In the genomic region with DNA sequence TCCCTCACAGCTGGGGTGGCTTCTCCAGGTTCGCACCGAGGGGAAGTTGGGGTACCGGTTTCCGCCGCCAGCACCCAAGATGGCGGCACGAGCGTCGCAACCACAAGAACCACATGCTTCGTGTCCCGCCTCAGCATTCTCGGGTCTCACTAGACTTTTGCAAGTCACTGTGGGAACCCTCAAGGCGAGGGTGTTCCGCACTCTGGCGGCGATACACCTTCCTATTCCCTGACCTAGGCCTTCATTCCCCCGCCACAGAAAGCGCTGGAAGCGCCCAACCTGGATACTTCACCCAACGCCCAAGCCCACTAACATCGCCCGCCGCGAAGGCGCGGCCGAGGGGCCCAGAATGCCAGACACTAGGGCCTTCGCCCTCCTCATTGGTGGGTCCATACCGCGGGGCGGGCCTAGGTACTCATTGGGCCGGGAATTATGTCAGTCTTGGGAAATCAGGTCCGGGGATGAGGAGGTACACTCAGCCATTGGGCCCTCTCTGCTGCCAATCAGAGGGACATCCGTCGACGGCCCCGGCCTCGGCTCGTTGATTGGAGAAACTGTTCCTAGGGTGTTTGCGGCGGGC, we compare ENCODE assay signal across 8 cellular contexts. TPM values are rescaled to one million over a fixed set of nuclear protein-coding genes. Genes with fewer than 3 reads are reported as not detected.
A peak's percentile ranks its signal among the peaks of the same experiment; 100 is the strongest.
DNase-seq lines count a peak whose midpoint lies in the region; ATAC-seq, FAIRE-seq and TF ChIP-seq lines count a peak whose summit lies in the region.

No MANE protein-coding gene starts in this region.

- H3K18ac ChIP-seq in H1 (ENCODE audit: extremely low read depth, low read length) (peak overlapping the region; percentile 99), mesenchymal stem cell (ENCODE audit: low read depth in 1 of 2, low read length in 2 of 2) (peak overlapping the region; percentile 94 to 99)

- peak overlapping the region; percentile 96; the same call in 1 of the 2 replicates for H4K8ac ChIP-seq in H1 (ENCODE audit: extremely low read depth, insufficient read depth, low read length)
- peak overlapping the region; percentile 85 for H4K8ac ChIP-seq in mesenchymal stem cell (ENCODE audit: low read length)

- peak overlapping the region; percentile 97; the same call in 1 of the 2 replicates for H2BK12ac ChIP-seq in H1 (ENCODE audit: low read depth, low read length)
- H2BK12ac ChIP-seq in mesenchymal stem cell (ENCODE audit: low read length in 2 of 2), result no peak overlapping the region

- H3K9ac ChIP-seq in H1 (replicated peaks in 1 of 4; ENCODE audit: extremely low read depth in 1 of 4, low read depth in 3 of 4, low read length in 3 of 4) (peak overlapping the region; percentile 89 to 97 (median 94)), mesenchymal stem cell (ENCODE audit: low read length) (peak overlapping the region; percentile 91)

- peak overlapping the region; percentile 97 for H4K5ac ChIP-seq in H1 (ENCODE audit: insufficient read length, low read depth, low read length)

- H3K27ac ChIP-seq in H1 (ENCODE audit: low read depth, low read length) (peak overlapping the region; percentile 97), mesenchymal stem cell (ENCODE audit: low read length, poor library complexity, severe bottlenecking) (peak overlapping the region; percentile 95)

- H3K27me3 ChIP-seq in Caco-2 (replicated peaks; ENCODE audit: control insufficient read depth, insufficient read depth, low read length) (no peaks in the 10 kb centered on the region), H1 (replicated peaks in 1 of 4; ENCODE audit: control insufficient read depth in 3 of 4, extremely low read depth in 1 of 4, insufficient read depth in 3 of 4, low read length in 3 of 4) (no peaks in the 10 kb centered on the region), mesenchymal stem cell (ENCODE audit: control insufficient read depth in 1 of 2, insufficient read depth in 1 of 2, low read length in 2 of 2) (no peaks in the 10 kb centered on the region)

- 0 out of 2 replicates have a peak overlapping the region, but pooled peaks have one; percentile 27 for H2BK20ac ChIP-seq in H1 (ENCODE audit: low read length)

- H3K23ac ChIP-seq in H1 (ENCODE audit: insufficient read length) (no peak overlapping the region), mesenchymal stem cell (ENCODE audit: low read length in 2 of 2) (peak overlapping the region in 1 of 2 experiments; percentile 91)

- H3K27ac Mint-ChIP-seq in Caco-2 (ENCODE audit: unreplicated experiment), result peak overlapping the region; percentile 100
- H3K27ac Mint-ChIP-seq in activated CD8-positive, alpha-beta memory T cell treated with anti-CD3 and anti-CD28 coated beads, Interleukin-2, amount 10 ng/mL, durations not matched to agents 7 days and 5 days, result peak overlapping the region; percentile 96

- TF ChIP-seq CTCF in Caco-2 (IDR thresholded peaks at IDR 0.05; ENCODE audit: insufficient read depth in 1 of 2, low read depth in 1 of 2, low read length in 1 of 2, severe bottlenecking in 1 of 2, unreplicated experiment in 1 of 2), result no peak
- TF ChIP-seq CTCF in H1 (IDR thresholded peaks at IDR 0.05; ENCODE audit: control extremely low read depth in 1 of 3, insufficient read depth in 1 of 3, low read depth in 1 of 3, low read length in 3 of 3), result no peak

- intact Hi-C loops in Caco-2 (cut with micrococcal nuclease; ENCODE audit: unreplicated experiment), result loop anchor here (1.0 to 5.0 kb wide), 9 partner anchors 11 to 1314 kb away; a partner anchor contains a TSS

- ATAC-seq in GM21381 (IDR thresholded peaks at IDR 0.05; ENCODE audit: unreplicated experiment), result peak; percentile 87
- ATAC-seq in activated CD8-positive, alpha-beta memory T cell treated with anti-CD3 and anti-CD28 coated beads, Interleukin-2, amount 10 ng/mL, durations not matched to agents 7 days and 5 days, result peak; percentile 95

- H4K91ac ChIP-seq in H1 (replicated peaks; ENCODE audit: insufficient read length, low read length), result peak overlapping the region; percentile 71
- peak overlapping the region; percentile 99 for H4K91ac ChIP-seq in mesenchymal stem cell (ENCODE audit: low read length)

- H2BK5ac ChIP-seq in H1 (ENCODE audit: low read depth, low read length) (peak overlapping the region; percentile 98), mesenchymal stem cell (ENCODE audit: low read depth, low read length, poor library complexity, severe bottlenecking) (peak overlapping the region; percentile 97)

- H3K56ac ChIP-seq in H1 (replicated peaks; ENCODE audit: insufficient read length, low read depth, low read length), result peak overlapping the region; percentile 71

- H2BK120ac ChIP-seq in H1 (replicated peaks; ENCODE audit: low read depth, low read length), result peak overlapping the region; percentile 21
- peak overlapping the region; percentile 58 for H2BK120ac ChIP-seq in mesenchymal stem cell (ENCODE audit: low read depth, low read length)

- peak; percentile 100 for DNase-seq in Caco-2
- DNase-seq in HTR-8/SVneo (ENCODE audit: insufficient read length, low spot score), result peak; percentile 100
- peak; percentile 100 for DNase-seq in NOMO-1 treated with DMSO at 0.1 percent for 48 hours (lab: John Stamatoyannopoulos, UW; ENCODE audit: unreplicated experiment)
- peak; percentile 100 for DNase-seq in activated CD8-positive, alpha-beta memory T cell treated with anti-CD3 and anti-CD28 coated beads, Interleukin-2, amount 10 ng/mL, durations not matched to agents 7 days and 5 days
- DNase-seq in H1 (ENCODE audit: low read depth in 1 of 2, low spot score in 2 of 2), result peak; percentile 96
- peak; percentile 100 for DNase-seq in mesenchymal stem cell
- peak; percentile 97 for DNase-seq in stimulated activated CD8-positive, alpha-beta memory T cell treated with anti-CD3 and anti-CD28 coated beads, Interleukin-12 subunit alpha, Interleukin-12 subunit beta, amount 100 ng/mL, for 24 hours (ENCODE audit: extremely low read depth)

- peaks cover 29% of the 10 kb centered on the region for H3K4me1 Mint-ChIP-seq in Caco-2 (ENCODE audit: low read depth, unreplicated experiment)
- peaks cover 60% of the 10 kb centered on the region for H3K4me1 Mint-ChIP-seq in activated CD8-positive, alpha-beta memory T cell treated with anti-CD3 and anti-CD28 coated beads, Interleukin-2, amount 10 ng/mL, durations not matched to agents 7 days and 5 days

- peak; percentile 69 to 95 for TF ChIP-seq POLR2A in H1 (IDR thresholded peaks at IDR 0.05; ENCODE audit: control extremely low read depth in 1 of 2, low read depth in 2 of 2, low read length in 2 of 2)

- peaks cover 8 to 53% of the 10 kb centered on the region in 2 experiments for H3K79me2 ChIP-seq in H1 (ENCODE audit: control insufficient read depth in 1 of 2, insufficient read depth in 2 of 2, low read length in 2 of 2)

- H3K23me2 ChIP-seq in H1 (ENCODE audit: low read depth, low read length), result peaks cover 10% of the 10 kb centered on the region

- no peak for FAIRE-seq in HTR-8/SVneo (lab: Jason Lieb, UNC)
- peak; percentile 19 for FAIRE-seq in H1 (lab: Jason Lieb, UNC)

- peak overlapping the region; percentile 46; the same call in 1 of the 2 replicates for H2AFZ ChIP-seq in H1 (ENCODE audit: low read length)
- no peak overlapping the region for H2AFZ ChIP-seq in mesenchymal stem cell (ENCODE audit: low read depth, low read length)

- H3K14ac ChIP-seq in H1 (ENCODE audit: insufficient read length) (no peak overlapping the region), mesenchymal stem cell (ENCODE audit: low read length in 2 of 2) (peak overlapping the region in 1 of 2 experiments; percentile 94)

- peak overlapping the region; percentile 87 for H3K4me3 Mint-ChIP-seq in Caco-2 (ENCODE audit: unreplicated experiment)
- peak overlapping the region; percentile 98 for H3K4me3 Mint-ChIP-seq in activated CD8-positive, alpha-beta memory T cell treated with anti-CD3 and anti-CD28 coated beads, Interleukin-2, amount 10 ng/mL, durations not matched to agents 7 days and 5 days

- H3K4ac ChIP-seq in H1 (replicated peaks; ENCODE audit: insufficient read length, low read depth, low read length), result peak overlapping the region; percentile 24
- H3K4ac ChIP-seq in mesenchymal stem cell (ENCODE audit: low read depth in 1 of 2, low read length in 2 of 2), result peak overlapping the region; percentile 62 to 99

- H3K9me3 Mint-ChIP-seq in Caco-2 (ENCODE audit: unreplicated experiment), result no peaks in the 10 kb centered on the region
- no peaks in the 10 kb centered on the region for H3K9me3 Mint-ChIP-seq in activated CD8-positive, alpha-beta memory T cell treated with anti-CD3 and anti-CD28 coated beads, Interleukin-2, amount 10 ng/mL, durations not matched to agents 7 days and 5 days (ENCODE audit: low read depth)

- H2AK5ac ChIP-seq in H1 (ENCODE audit: low read depth, low read length), result peak overlapping the region; percentile 58; the same call in 1 of the 2 replicates
- no peak overlapping the region for H2AK5ac ChIP-seq in mesenchymal stem cell (ENCODE audit: low read length, severe bottlenecking)

- H3K9me3 ChIP-seq in Caco-2 (no peaks in the 10 kb centered on the region), H1 (ENCODE audit: insufficient read depth in 2 of 2, low read depth in 1 of 2, low read length in 1 of 2) (no peaks in the 10 kb centered on the region), mesenchymal stem cell (ENCODE audit: control insufficient read depth, low read length) (no peaks in the 10 kb centered on the region)

- no peak for TF ChIP-seq EP300 in H1 (IDR thresholded peaks at IDR 0.05; ENCODE audit: borderline replicate concordance in 1 of 2, low read depth in 2 of 2, low read length in 2 of 2)

- H3K4me1 ChIP-seq in Caco-2 (peaks cover 22% of the 10 kb centered on the region), H1 (replicated peaks in 1 of 4; ENCODE audit: control insufficient read depth in 3 of 4, insufficient read depth in 4 of 4, low read length in 3 of 4) (peaks cover 8 to 28% (median 23%) of the 10 kb centered on the region in 4 experiments; a peak in 6 of 7 replicates), mesenchymal stem cell (ENCODE audit: control insufficient read depth, insufficient read depth, low read depth, low read length) (peaks cover 26% of the 10 kb centered on the region)

- peaks cover 65% of the 10 kb centered on the region for H3K36me3 Mint-ChIP-seq in Caco-2 (ENCODE audit: insufficient read depth, unreplicated experiment)
- H3K36me3 Mint-ChIP-seq in activated CD8-positive, alpha-beta memory T cell treated with anti-CD3 and anti-CD28 coated beads, Interleukin-2, amount 10 ng/mL, durations not matched to agents 7 days and 5 days, result peaks cover 26% of the 10 kb centered on the region

- H3K27me3 Mint-ChIP-seq in Caco-2 (ENCODE audit: insufficient read depth, unreplicated experiment), result no peaks in the 10 kb centered on the region
- no peaks in the 10 kb centered on the region for H3K27me3 Mint-ChIP-seq in activated CD8-positive, alpha-beta memory T cell treated with anti-CD3 and anti-CD28 coated beads, Interleukin-2, amount 10 ng/mL, durations not matched to agents 7 days and 5 days

- H3K79me1 ChIP-seq in H1 (ENCODE audit: low read depth, low read length) (no peaks in the 10 kb centered on the region; the same call in 1 of the 2 replicates), mesenchymal stem cell (replicated peaks; ENCODE audit: low read length, poor library complexity, severe bottlenecking) (peaks cover 13% of the 10 kb centered on the region)

- H3K36me3 ChIP-seq in Caco-2 (ENCODE audit: control insufficient read depth, insufficient read depth, low read length), result peaks cover 16% of the 10 kb centered on the region
- H3K36me3 ChIP-seq in H1 (ENCODE audit: control insufficient read depth in 2 of 4, insufficient read depth in 4 of 4, low read length in 3 of 4), result peaks cover 2 to 22% (median 7%) of the 10 kb centered on the region in 4 experiments; a peak in 5 of 8 replicates
- H3K36me3 ChIP-seq in mesenchymal stem cell (ENCODE audit: control insufficient read depth in 1 of 2, insufficient read depth in 2 of 2, low read depth in 1 of 2, low read length in 2 of 2), result peaks cover 16 to 26% of the 10 kb centered on the region in 2 experiments

- CTCF ChIA-PET in Caco-2 (lab: Charles Lee) (interaction anchor here (0.6 to 5.8 kb wide), 30 partner anchors 11 to 743 kb away, joined by 3 to 143 read pairs (median 7); a partner anchor contains a TSS), H1 (lab: Charles Lee; ENCODE audit: partially characterized antibody) (interaction anchor here (0.6 to 10.5 kb wide), 13 partner anchors 9 to 260 kb away, joined by 3 to 111 read pairs (median 9); no protein-coding TSS in a partner anchor)
- CTCF ChIA-PET in activated CD8-positive, alpha-beta memory T cell treated with anti-CD3 and anti-CD28 coated beads, Interleukin-2, amount 10 ng/mL, durations not matched to agents 7 days and 5 days (lab: Charles Lee), result interaction anchor here (0.8 to 10.7 kb wide), 18 partner anchors 10 to 101 kb away, joined by 3 to 99 read pairs (median 8); a partner anchor contains a TSS

- peak overlapping the region; percentile 80 to 87 for H3K4me2 ChIP-seq in H1 (ENCODE audit: insufficient read depth in 1 of 2, low read depth in 2 of 2, low read length in 2 of 2)
- H3K4me2 ChIP-seq in mesenchymal stem cell (ENCODE audit: low read length, poor library complexity, severe bottlenecking), result peak overlapping the region; percentile 82

- H4K20me1 ChIP-seq in H1 (replicated peaks in 1 of 2; ENCODE audit: control insufficient read depth in 1 of 2, insufficient read depth in 2 of 2, low read length in 2 of 2), result peaks cover 2 to 14% of the 10 kb centered on the region in 2 experiments

- POLR2A ChIA-PET in Caco-2 (lab: Charles Lee), result interaction anchor here (0.6 to 4.7 kb wide), 36 partner anchors 9 to 844 kb away, joined by 3 to 90 read pairs (median 5); a partner anchor contains a TSS
- POLR2A ChIA-PET in H1 (lab: Charles Lee; ENCODE audit: partially characterized antibody), result interaction anchor here (0.8 to 41.8 kb wide), 39 partner anchors 10 to 450 kb away, joined by 3 to 1227 read pairs (median 4); a partner anchor contains a TSS

- peak overlapping the region; percentile 84 for H3K4me3 ChIP-seq in Caco-2 (ENCODE audit: low read depth, low read length)
- H3K4me3 ChIP-seq in H1 (ENCODE audit: extremely low read depth in 1 of 4, insufficient read depth in 2 of 4, low read depth in 3 of 4, low read length in 4 of 4), result peak overlapping the region; percentile 85 to 95 (median 89)
- H3K4me3 ChIP-seq in mesenchymal stem cell (ENCODE audit: insufficient read depth in 1 of 2, low read depth in 1 of 2, low read length in 2 of 2), result peak overlapping the region; percentile 84 to 90

- no peak for TF ChIP-seq RAD21 in H1 (IDR thresholded peaks at IDR 0.05 in 1 of 2, conservative IDR thresholded peaks at IDR 0.05 in 1 of 2; ENCODE audit: low read depth in 2 of 2, low read length in 2 of 2)

- H2BK15ac ChIP-seq in H1 (ENCODE audit: low read length) (peak overlapping the region; percentile 99; the same call in 1 of the 2 replicates), mesenchymal stem cell (ENCODE audit: low read depth, poor library complexity, severe bottlenecking) (peak overlapping the region; percentile 17)

- 1% methylated on average over 39 of the region's 41 CpGs; no CpG with 5 or more reads in 1 of the 2 experiments for WGBS in H1 (ENCODE audit: extremely low coverage in 1 of 2, insufficient coverage in 1 of 2, insufficient read length in 1 of 2, insufficient replicate concordance in 2 of 2, low coverage in 1 of 2, low lambda C conversion rate in 2 of 2, missing lambda C conversion rate in 1 of 2), 2 experiments
- under 1% methylated on average over 41 of the region's 41 CpGs for WGBS in mesenchymal stem cell

- BruUV-seq in Caco-2 (replicated peaks; lab: Mats Ljungman, UMichigan), result no TSS peak

RNA-seq across cellular contexts. Expression of a gene that starts 0.3 kb away (rescaled TPM):
- 322 and 356 TPM in 2 replicates for total RNA-seq in Caco-2 (2022)
- 10 to 100 TPM; 56.1 to 80.8 TPM for total RNA-seq in activated CD8-positive, alpha-beta memory T cell treated with anti-CD3 and anti-CD28 coated beads, Interleukin-2, amount 10 ng/mL, durations not matched to agents 7 days and 5 days
- 140 and 148 TPM in 2 replicates for total RNA-seq in H1 (2021; fragmentation: NEBNext Ultra II Directional; extraction: Animal tissue kit (Norgen Biotek cat#: 25700))
- polyA plus RNA-seq in H1 (2011; rRNA removed), result 143 and 173 TPM in 2 replicates
- polyA plus RNA-seq in H1 (2011; cell fraction: cytosol; rRNA removed), result 181 TPM
- 178 TPM for polyA plus RNA-seq in H1 (2011; cell fraction: nucleus; rRNA removed)
- polyA plus RNA-seq in H1 (2012, experiment 1 of 2), result 161 to 195 TPM (median 173 TPM) in 4 replicates
- 101 TPM for polyA plus RNA-seq in H1 (2012, experiment 2 of 2)
- 146 TPM for polyA plus RNA-seq in H1 (2013, experiment 1 of 2)
- 156 TPM for polyA plus RNA-seq in H1 (2013, experiment 2 of 2)
- 193 and 224 TPM in 2 replicates for polyA minus RNA-seq in H1 (2011; rRNA and poly(A)+ RNA removed)
- polyA minus RNA-seq in H1 (2011; cell fraction: cytosol; rRNA and poly(A)+ RNA removed), result 160 TPM
- polyA minus RNA-seq in H1 (2011; cell fraction: nucleus; rRNA and poly(A)+ RNA removed), result 99.1 TPM
- polyA plus RNA-seq in mesenchymal stem cell (2013, experiment 1 of 2), result 172 TPM
- polyA plus RNA-seq in mesenchymal stem cell (2013, experiment 2 of 2), result 169 TPM

RNA-seq across cellular contexts. Expression of a gene that starts 10.2 kb away (rescaled TPM):
- total RNA-seq in Caco-2 (2022), result 2.0 and 6.7 TPM in 2 replicates
- 10 to 100 TPM in 1 of 2 experiments, 1 to 10 TPM in 1; 5.4 to 14.1 TPM for total RNA-seq in activated CD8-positive, alpha-beta memory T cell treated with anti-CD3 and anti-CD28 coated beads, Interleukin-2, amount 10 ng/mL, durations not matched to agents 7 days and 5 days
- total RNA-seq in H1 (2021; fragmentation: NEBNext Ultra II Directional; extraction: Animal tissue kit (Norgen Biotek cat#: 25700)), result not detected in 2 replicates
- 0.24 and 0.25 TPM in 2 replicates for polyA plus RNA-seq in H1 (2011; rRNA removed)
- 0.23 TPM for polyA plus RNA-seq in H1 (2011; cell fraction: cytosol; rRNA removed)
- polyA plus RNA-seq in H1 (2011; cell fraction: nucleus; rRNA removed), result 0.47 TPM
- polyA plus RNA-seq in H1 (2012, experiment 1 of 2), result 0.34 to 0.45 TPM in 2 of 4 replicates, not detected in the others
- polyA plus RNA-seq in H1 (2012, experiment 2 of 2), result not detected
- 0.41 TPM for polyA plus RNA-seq in H1 (2013, experiment 1 of 2)
- 0.70 TPM for polyA plus RNA-seq in H1 (2013, experiment 2 of 2)
- polyA minus RNA-seq in H1 (2011; rRNA and poly(A)+ RNA removed), result not detected in 2 replicates
- polyA minus RNA-seq in H1 (2011; cell fraction: cytosol; rRNA and poly(A)+ RNA removed), result not detected
- not detected for polyA minus RNA-seq in H1 (2011; cell fraction: nucleus; rRNA and poly(A)+ RNA removed)
- 148 TPM for polyA plus RNA-seq in mesenchymal stem cell (2013, experiment 1 of 2)
- polyA plus RNA-seq in mesenchymal stem cell (2013, experiment 2 of 2), result 153 TPM

RNA-seq across cellular contexts. Expression of a gene that starts 53.4 kb away (rescaled TPM):
- 213 and 214 TPM in 2 replicates for total RNA-seq in Caco-2 (2022)
- total RNA-seq in activated CD8-positive, alpha-beta memory T cell treated with anti-CD3 and anti-CD28 coated beads, Interleukin-2, amount 10 ng/mL, durations not matched to agents 7 days and 5 days, result 10 to 100 TPM; 46.3 to 47.8 TPM
- total RNA-seq in H1 (2021; fragmentation: NEBNext Ultra II Directional; extraction: Animal tissue kit (Norgen Biotek cat#: 25700)), result 166 and 173 TPM in 2 replicates
- polyA plus RNA-seq in H1 (2011; rRNA removed), result 23.8 and 38.7 TPM in 2 replicates
- 61.9 TPM for polyA plus RNA-seq in H1 (2011; cell fraction: cytosol; rRNA removed)
- 16.3 TPM for polyA plus RNA-seq in H1 (2011; cell fraction: nucleus; rRNA removed)
- polyA plus RNA-seq in H1 (2012, experiment 1 of 2), result 166 to 245 TPM (median 172 TPM) in 4 replicates
- polyA plus RNA-seq in H1 (2012, experiment 2 of 2), result 24.6 TPM
- polyA plus RNA-seq in H1 (2013, experiment 1 of 2), result 109 TPM
- polyA plus RNA-seq in H1 (2013, experiment 2 of 2), result 111 TPM
- 23.7 and 25.9 TPM in 2 replicates for polyA minus RNA-seq in H1 (2011; rRNA and poly(A)+ RNA removed)
- 42.8 TPM for polyA minus RNA-seq in H1 (2011; cell fraction: cytosol; rRNA and poly(A)+ RNA removed)
- 20.1 TPM for polyA minus RNA-seq in H1 (2011; cell fraction: nucleus; rRNA and poly(A)+ RNA removed)
- polyA plus RNA-seq in mesenchymal stem cell (2013, experiment 1 of 2), result 52.3 TPM
- 51.7 TPM for polyA plus RNA-seq in mesenchymal stem cell (2013, experiment 2 of 2)

RNA-seq across cellular contexts. Expression of a gene that starts 59.7 kb away (rescaled TPM):
- total RNA-seq in Caco-2 (2022), result 36.7 and 40.7 TPM in 2 replicates
- 10 to 100 TPM; 25.1 to 32.6 TPM for total RNA-seq in activated CD8-positive, alpha-beta memory T cell treated with anti-CD3 and anti-CD28 coated beads, Interleukin-2, amount 10 ng/mL, durations not matched to agents 7 days and 5 days
- total RNA-seq in H1 (2021; fragmentation: NEBNext Ultra II Directional; extraction: Animal tissue kit (Norgen Biotek cat#: 25700)), result 20.9 and 21.1 TPM in 2 replicates
- 16.3 and 21.4 TPM in 2 replicates for polyA plus RNA-seq in H1 (2011; rRNA removed)
- polyA plus RNA-seq in H1 (2011; cell fraction: cytosol; rRNA removed), result 18.8 TPM
- 14.8 TPM for polyA plus RNA-seq in H1 (2011; cell fraction: nucleus; rRNA removed)
- polyA plus RNA-seq in H1 (2012, experiment 1 of 2), result 19.2 to 22.5 TPM (median 21.5 TPM) in 4 replicates
- polyA plus RNA-seq in H1 (2012, experiment 2 of 2), result 27.4 TPM
- polyA plus RNA-seq in H1 (2013, experiment 1 of 2), result 11.7 TPM
- 11.8 TPM for polyA plus RNA-seq in H1 (2013, experiment 2 of 2)
- 22.9 and 30.3 TPM in 2 replicates for polyA minus RNA-seq in H1 (2011; rRNA and poly(A)+ RNA removed)
- polyA minus RNA-seq in H1 (2011; cell fraction: cytosol; rRNA and poly(A)+ RNA removed), result 14.1 TPM
- polyA minus RNA-seq in H1 (2011; cell fraction: nucleus; rRNA and poly(A)+ RNA removed), result 10.5 TPM
- polyA plus RNA-seq in mesenchymal stem cell (2013, experiment 1 of 2), result 10.8 TPM
- 11.7 TPM for polyA plus RNA-seq in mesenchymal stem cell (2013, experiment 2 of 2)

Comparison
In these comparisons a context has a peak if more than half of its experiments do, and no peak if none do; other contexts are left out.
1. Peak in every context shown above with its lines: DNase-seq, ATAC-seq, H3K4me3 ChIP-seq and H3K27ac ChIP-seq.